8 cellular contexts compared by ENCODE assay signal in the genomic region with DNA sequence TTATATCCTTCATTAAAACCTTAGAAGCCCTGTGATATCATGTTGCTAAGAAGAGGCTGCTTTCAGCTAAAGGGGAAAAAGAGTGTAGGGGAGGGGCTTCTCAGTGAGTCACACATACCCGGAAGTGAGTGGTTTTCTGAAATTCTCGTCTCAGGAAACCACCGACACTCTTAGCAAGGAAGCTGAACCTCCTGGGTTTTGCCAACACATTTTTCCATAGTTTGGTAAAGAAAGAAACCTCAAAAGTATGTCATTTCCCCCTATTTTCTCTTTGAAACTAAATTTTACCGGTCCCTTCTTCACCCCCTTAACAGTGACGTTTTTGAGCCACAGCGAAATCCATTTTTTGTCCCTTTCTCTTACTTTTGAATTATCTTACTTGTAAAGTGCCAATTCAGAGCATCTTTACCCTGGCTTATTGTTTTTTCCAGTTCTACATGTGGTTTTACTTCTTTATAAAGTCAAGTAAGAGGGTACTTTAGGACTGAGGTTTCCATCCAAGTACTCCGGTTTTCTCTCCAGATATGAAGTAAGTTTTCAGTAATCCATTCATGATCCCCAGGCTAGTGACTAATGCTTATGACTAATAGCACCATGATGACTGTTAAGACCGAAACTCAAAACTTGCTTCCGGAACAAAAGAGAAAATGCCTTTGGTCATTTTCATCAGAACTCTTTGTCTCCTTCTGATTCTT.
DNase-seq lines count a peak whose midpoint lies in the region; ATAC-seq, FAIRE-seq and TF ChIP-seq lines count a peak whose summit lies in the region.

No MANE protein-coding gene starts in this region.

- no peaks in the 10 kb centered on the region for H3K27me3 ChIP-seq in tibial artery

- intact Hi-C loops in tibial artery (cut with DNase I; ENCODE audit: low total_unique reads), result no loop called here

- no peaks in the 10 kb centered on the region for H3K9me3 ChIP-seq in tibial artery

- H3K27ac Mint-ChIP-seq in natural killer cell treated with Interleukin-12 subunit alpha and Interleukin-12 subunit beta and Interleukin-15 and Interleukin-18, amount 100 ng/mL, for 72 hours, result peak overlapping the region; percentile 98 to 99

- peaks cover 0 to 21% (median 14%) of the 10 kb centered on the region in 4 donors for H3K4me1 ChIP-seq in tibial artery

- DNase-seq in GM12891 (ENCODE audit: insufficient read length, low spot score) (peak; percentile 19), NAMALWA (ENCODE audit: low spot score) (peak; percentile 69), epithelial cell of esophagus (ENCODE audit: low read depth) (peak; percentile 97), tibial artery (peak in 1 of 2 donors; percentile 60), D341Med (ENCODE audit: low spot score) (no peak)
- DNase-seq in activated CD8-positive, alpha-beta memory T cell treated with anti-CD3 and anti-CD28 coated beads for 24 hours, result peak; percentile 65
- DNase-seq in natural killer cell treated with Interleukin-12 subunit alpha and Interleukin-12 subunit beta and Interleukin-15 and Interleukin-18, amount 100 ng/mL, for 72 hours (ENCODE audit: low spot score), result peak; percentile 82

- TF ChIP-seq CTCF in epithelial cell of esophagus (IDR thresholded peaks at IDR 0.05; ENCODE audit: insufficient read depth, low read depth, low read length, missing control alignments) (no peak), tibial artery (IDR thresholded peaks at IDR 0.05) (no peak)

- peak overlapping the region; percentile 87 for H3K4me3 Mint-ChIP-seq in natural killer cell treated with Interleukin-12 subunit alpha and Interleukin-12 subunit beta and Interleukin-15 and Interleukin-18, amount 100 ng/mL, for 72 hours

- ATAC-seq in HG02588 (IDR thresholded peaks at IDR 0.05; ENCODE audit: unreplicated experiment), result peak; percentile 90
- ATAC-seq in natural killer cell treated with Interleukin-12 subunit alpha and Interleukin-12 subunit beta and Interleukin-15 and Interleukin-18, amount 100 ng/mL, for 72 hours, result peak; percentile 91

- H3K36me3 ChIP-seq in tibial artery, result peaks cover 0 to 11% (median 0%) of the 10 kb centered on the region in 3 donors

- H3K27me3 Mint-ChIP-seq in natural killer cell treated with Interleukin-12 subunit alpha and Interleukin-12 subunit beta and Interleukin-15 and Interleukin-18, amount 100 ng/mL, for 72 hours, result no peaks in the 10 kb centered on the region

- peak overlapping the region; percentile 41 for H3K4me3 ChIP-seq in epithelial cell of esophagus (ENCODE audit: low read length)
- peak overlapping the region; percentile 33 to 47 for H3K4me3 ChIP-seq in tibial artery

- peaks cover 5% of the 10 kb centered on the region for H3K36me3 Mint-ChIP-seq in natural killer cell treated with Interleukin-12 subunit alpha and Interleukin-12 subunit beta and Interleukin-15 and Interleukin-18, amount 100 ng/mL, for 72 hours

- H3K4me1 Mint-ChIP-seq in natural killer cell treated with Interleukin-12 subunit alpha and Interleukin-12 subunit beta and Interleukin-15 and Interleukin-18, amount 100 ng/mL, for 72 hours (ENCODE audit: low read depth in 2 of 2), result peaks cover 29 to 30% of the 10 kb centered on the region in 2 donors

- FAIRE-seq in GM12891 (lab: Jason Lieb, UNC), result peak; percentile 92

- peak; percentile 33; the same call in 1 of the 2 replicates for TF ChIP-seq POLR2A in GM12891 (IDR thresholded peaks at IDR 0.05; ENCODE audit: low read depth, low read length)

- H3K9me3 Mint-ChIP-seq in natural killer cell treated with Interleukin-12 subunit alpha and Interleukin-12 subunit beta and Interleukin-15 and Interleukin-18, amount 100 ng/mL, for 72 hours, result peaks cover 3% of the 10 kb centered on the region

- H3K27ac ChIP-seq in tibial artery, result peak overlapping the region; percentile 71 to 81

TF ChIP-seq in GM12891, 5 proteins besides CTCF, POLR2A, EP300 and RAD21:
- TF ChIP-seq TAF1 (IDR thresholded peaks at IDR 0.05; ENCODE audit: low read depth, low read length), result 0 out of 2 replicates have a peak, but pooled peaks have one; percentile 26
- no peak for TF ChIP-seq PAX5 (IDR thresholded peaks at IDR 0.05; ENCODE audit: insufficient read depth, low read length, severe bottlenecking)
- 0 out of 2 replicates have a peak, but pooled peaks have one; percentile 25 for TF ChIP-seq POU2F2 (IDR thresholded peaks at IDR 0.05; ENCODE audit: low read depth, low read length)
- peak; percentile 24; the same call in 1 of the 2 replicates for TF ChIP-seq SPI1 (IDR thresholded peaks at IDR 0.05; ENCODE audit: low read depth, low read length)
